In the genomic region with DNA sequence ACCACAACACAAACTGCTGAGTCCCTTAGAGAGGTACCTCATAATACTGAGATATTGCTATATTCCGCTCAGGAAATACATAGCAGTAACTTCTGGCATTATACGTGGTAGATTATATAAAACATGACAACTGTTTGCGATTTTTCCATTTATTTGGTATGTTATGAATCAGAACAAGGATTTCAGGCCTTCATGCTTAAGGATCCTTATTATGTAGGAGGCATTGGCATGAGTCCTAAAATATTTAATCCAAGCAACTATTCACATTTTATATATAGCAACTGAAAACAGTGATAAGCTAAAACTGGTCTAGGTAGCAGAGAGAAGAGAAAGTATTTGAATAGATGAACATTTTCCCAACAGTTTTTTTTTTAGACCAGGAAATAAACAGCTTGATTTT, we compare ENCODE assay signal across 14 cellular contexts.
"Had no signal": no experiment of that assay in that cellular context is flagged by ENCODE, and none has a peak within 500 bp of the region (broad histone marks: within the 10 kb centered on the region; RNA-seq: fewer than 3 reads in every experiment).

No MANE protein-coding gene starts in this region.

- H3K27me3 ChIP-seq: left lung, ovary, upper lobe of left lung had no signal

- H3K9me3 Mint-ChIP-seq: activated naive CD8-positive, alpha-beta T cell treated with anti-CD3 and anti-CD28 coated beads for 36 hours; stimulated activated memory B cell treated with anti-CD40 and anti-IgM and Interleukin-4, amounts not matched to agents 10 μg/mL and 1 μg/mL and 100 μg/mL, for 72 hours had no signal

- ATAC-seq: activated CD4-positive, CD25-positive, alpha-beta regulatory T cell treated with anti-CD3 and anti-CD28 coated beads, Interleukin-2, amount 50 U/mL, for 24 hours; left lung; stimulated activated memory B cell treated with anti-CD40 and anti-IgM and Interleukin-4, amounts not matched to agents 10 μg/mL and 1 μg/mL and 100 μg/mL, for 72 hours had no signal

- H3K36me3 ChIP-seq: left lung, ovary, upper lobe of left lung had no signal

- H3K27ac Mint-ChIP-seq: activated naive CD8-positive, alpha-beta T cell treated with anti-CD3 and anti-CD28 coated beads for 36 hours; stimulated activated memory B cell treated with anti-CD40 and anti-IgM and Interleukin-4, amounts not matched to agents 10 μg/mL and 1 μg/mL and 100 μg/mL, for 72 hours had no signal

- DNase-seq: activated CD4-positive, alpha-beta T cell treated with anti-CD3 and anti-CD28 coated beads, Interleukin-2, amount 50 U/mL, for 4 hours; activated gamma-delta T cell; activated naive CD8-positive, alpha-beta T cell treated with anti-CD3 and anti-CD28 coated beads for 36 hours; activated T-cell treated with anti-CD3 and anti-CD28 coated beads, Interleukin-2, amount 50 U/mL, for 48 hours; foreskin melanocyte; islet precursor cell; left lung; mesenchymal stem cell; ovary; SHP77 treated with DMSO at 0.1 percent for 48 hours; upper lobe of left lung had no signal

- H3K36me3 Mint-ChIP-seq: activated naive CD8-positive, alpha-beta T cell treated with anti-CD3 and anti-CD28 coated beads for 36 hours; stimulated activated memory B cell treated with anti-CD40 and anti-IgM and Interleukin-4, amounts not matched to agents 10 μg/mL and 1 μg/mL and 100 μg/mL, for 72 hours had no signal

- H3K27me3 Mint-ChIP-seq: activated naive CD8-positive, alpha-beta T cell treated with anti-CD3 and anti-CD28 coated beads for 36 hours; stimulated activated memory B cell treated with anti-CD40 and anti-IgM and Interleukin-4, amounts not matched to agents 10 μg/mL and 1 μg/mL and 100 μg/mL, for 72 hours had no signal

- H3K4me1 Mint-ChIP-seq: activated naive CD8-positive, alpha-beta T cell treated with anti-CD3 and anti-CD28 coated beads for 36 hours; stimulated activated memory B cell treated with anti-CD40 and anti-IgM and Interleukin-4, amounts not matched to agents 10 μg/mL and 1 μg/mL and 100 μg/mL, for 72 hours had no signal

- H3K27ac ChIP-seq: left lung, skin epidermis, upper lobe of left lung had no signal

- H3K4me3 ChIP-seq: left lung, ovary, skin epidermis, upper lobe of left lung had no signal

- H3K9me3 ChIP-seq: left lung, ovary, upper lobe of left lung had no signal

- H3K4me3 Mint-ChIP-seq: activated naive CD8-positive, alpha-beta T cell treated with anti-CD3 and anti-CD28 coated beads for 36 hours; stimulated activated memory B cell treated with anti-CD40 and anti-IgM and Interleukin-4, amounts not matched to agents 10 μg/mL and 1 μg/mL and 100 μg/mL, for 72 hours had no signal
